ENCODE assay signal across 1 cellular context in genomic region chr7:29806793-29807178, GRCh38.
TF ChIP-seq lines count a peak whose summit lies in the region.

No MANE protein-coding gene starts in this region.

TF ChIP-seq in GM23338, 12 proteins besides CTCF, POLR2A, EP300 and RAD21 (continued from another document):
- TF ChIP-seq, protein P1, sequence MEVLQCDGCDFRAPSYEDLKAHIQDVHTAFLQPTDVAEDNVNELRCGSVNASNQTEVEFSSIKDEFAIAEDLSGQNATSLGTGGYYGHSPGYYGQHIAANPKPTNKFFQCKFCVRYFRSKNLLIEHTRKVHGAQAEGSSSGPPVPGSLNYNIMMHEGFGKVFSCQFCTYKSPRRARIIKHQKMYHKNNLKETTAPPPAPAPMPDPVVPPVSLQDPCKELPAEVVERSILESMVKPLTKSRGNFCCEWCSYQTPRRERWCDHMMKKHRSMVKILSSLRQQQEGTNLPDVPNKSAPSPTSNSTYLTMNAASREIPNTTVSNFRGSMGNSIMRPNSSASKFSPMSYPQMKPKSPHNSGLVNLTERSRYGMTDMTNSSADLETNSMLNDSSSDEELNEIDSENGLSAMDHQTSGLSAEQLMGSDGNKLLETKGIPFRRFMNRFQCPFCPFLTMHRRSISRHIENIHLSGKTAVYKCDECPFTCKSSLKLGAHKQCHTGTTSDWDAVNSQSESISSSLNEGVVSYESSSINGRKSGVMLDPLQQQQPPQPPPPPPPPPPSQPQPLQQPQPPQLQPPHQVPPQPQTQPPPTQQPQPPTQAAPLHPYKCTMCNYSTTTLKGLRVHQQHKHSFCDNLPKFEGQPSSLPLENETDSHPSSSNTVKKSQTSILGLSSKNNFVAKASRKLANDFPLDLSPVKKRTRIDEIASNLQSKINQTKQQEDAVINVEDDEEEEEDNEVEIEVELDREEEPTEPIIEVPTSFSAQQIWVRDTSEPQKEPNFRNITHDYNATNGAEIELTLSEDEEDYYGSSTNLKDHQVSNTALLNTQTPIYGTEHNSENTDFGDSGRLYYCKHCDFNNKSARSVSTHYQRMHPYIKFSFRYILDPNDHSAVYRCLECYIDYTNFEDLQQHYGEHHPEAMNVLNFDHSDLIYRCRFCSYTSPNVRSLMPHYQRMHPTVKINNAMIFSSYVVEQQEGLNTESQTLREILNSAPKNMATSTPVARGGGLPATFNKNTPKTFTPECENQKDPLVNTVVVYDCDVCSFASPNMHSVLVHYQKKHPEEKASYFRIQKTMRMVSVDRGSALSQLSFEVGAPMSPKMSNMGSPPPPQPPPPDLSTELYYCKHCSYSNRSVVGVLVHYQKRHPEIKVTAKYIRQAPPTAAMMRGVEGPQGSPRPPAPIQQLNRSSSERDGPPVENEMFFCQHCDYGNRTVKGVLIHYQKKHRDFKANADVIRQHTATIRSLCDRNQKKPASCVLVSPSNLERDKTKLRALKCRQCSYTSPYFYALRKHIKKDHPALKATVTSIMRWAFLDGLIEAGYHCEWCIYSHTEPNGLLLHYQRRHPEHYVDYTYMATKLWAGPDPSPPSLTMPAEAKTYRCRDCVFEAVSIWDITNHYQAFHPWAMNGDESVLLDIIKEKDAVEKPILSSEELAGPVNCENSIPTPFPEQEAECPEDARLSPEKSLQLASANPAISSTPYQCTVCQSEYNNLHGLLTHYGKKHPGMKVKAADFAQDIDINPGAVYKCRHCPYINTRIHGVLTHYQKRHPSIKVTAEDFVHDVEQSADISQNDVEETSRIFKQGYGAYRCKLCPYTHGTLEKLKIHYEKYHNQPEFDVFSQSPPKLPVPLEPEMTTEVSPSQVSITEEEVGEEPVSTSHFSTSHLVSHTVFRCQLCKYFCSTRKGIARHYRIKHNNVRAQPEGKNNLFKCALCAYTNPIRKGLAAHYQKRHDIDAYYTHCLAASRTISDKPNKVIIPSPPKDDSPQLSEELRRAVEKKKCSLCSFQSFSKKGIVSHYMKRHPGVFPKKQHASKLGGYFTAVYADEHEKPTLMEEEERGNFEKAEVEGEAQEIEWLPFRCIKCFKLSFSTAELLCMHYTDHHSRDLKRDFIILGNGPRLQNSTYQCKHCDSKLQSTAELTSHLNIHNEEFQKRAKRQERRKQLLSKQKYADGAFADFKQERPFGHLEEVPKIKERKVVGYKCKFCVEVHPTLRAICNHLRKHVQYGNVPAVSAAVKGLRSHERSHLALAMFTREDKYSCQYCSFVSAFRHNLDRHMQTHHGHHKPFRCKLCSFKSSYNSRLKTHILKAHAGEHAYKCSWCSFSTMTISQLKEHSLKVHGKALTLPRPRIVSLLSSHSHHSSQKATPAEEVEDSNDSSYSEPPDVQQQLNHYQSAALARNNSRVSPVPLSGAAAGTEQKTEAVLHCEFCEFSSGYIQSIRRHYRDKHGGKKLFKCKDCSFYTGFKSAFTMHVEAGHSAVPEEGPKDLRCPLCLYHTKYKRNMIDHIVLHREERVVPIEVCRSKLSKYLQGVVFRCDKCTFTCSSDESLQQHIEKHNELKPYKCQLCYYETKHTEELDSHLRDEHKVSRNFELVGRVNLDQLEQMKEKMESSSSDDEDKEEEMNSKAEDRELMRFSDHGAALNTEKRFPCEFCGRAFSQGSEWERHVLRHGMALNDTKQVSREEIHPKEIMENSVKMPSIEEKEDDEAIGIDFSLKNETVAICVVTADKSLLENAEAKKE (CRISPR knock-in tag; IDR thresholded peaks at IDR 0.05), result no peak
- TF ChIP-seq EZH2phosphoT487 (IDR thresholded peaks at IDR 0.05; ENCODE audit: unreplicated experiment) (no peak), CREB1 (CRISPR knock-in tag; IDR thresholded peaks at IDR 0.05; ENCODE audit: low read depth) (no peak), EZH2 (IDR thresholded peaks at IDR 0.05; ENCODE audit: low read depth, unreplicated experiment) (no peak), JUNB (IDR thresholded peaks at IDR 0.05; ENCODE audit: unreplicated experiment) (no peak)
- TF ChIP-seq, protein P2, sequence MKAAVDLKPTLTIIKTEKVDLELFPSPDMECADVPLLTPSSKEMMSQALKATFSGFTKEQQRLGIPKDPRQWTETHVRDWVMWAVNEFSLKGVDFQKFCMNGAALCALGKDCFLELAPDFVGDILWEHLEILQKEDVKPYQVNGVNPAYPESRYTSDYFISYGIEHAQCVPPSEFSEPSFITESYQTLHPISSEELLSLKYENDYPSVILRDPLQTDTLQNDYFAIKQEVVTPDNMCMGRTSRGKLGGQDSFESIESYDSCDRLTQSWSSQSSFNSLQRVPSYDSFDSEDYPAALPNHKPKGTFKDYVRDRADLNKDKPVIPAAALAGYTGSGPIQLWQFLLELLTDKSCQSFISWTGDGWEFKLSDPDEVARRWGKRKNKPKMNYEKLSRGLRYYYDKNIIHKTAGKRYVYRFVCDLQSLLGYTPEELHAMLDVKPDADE (IDR thresholded peaks at IDR 0.05), result no peak
